In genomic region chr1:7932524-7933149, GRCh38 we compare ENCODE assay signal across 23 cellular contexts. TPM values are rescaled to one million over a fixed set of nuclear protein-coding genes. Genes with fewer than 3 reads are reported as not detected.
DNase-seq lines count a peak whose midpoint lies in the region; ATAC-seq, FAIRE-seq and TF ChIP-seq lines count a peak whose summit lies in the region.
"Had no signal": no experiment of that assay in that cellular context is flagged by ENCODE, and none has a peak within 500 bp of the region (broad histone marks: within the 10 kb centered on the region; RNA-seq: fewer than 3 reads in every experiment).

No MANE protein-coding gene starts in this region.

- H2AK5ac ChIP-seq in mesendoderm (ENCODE audit: low read length) = peak overlapping the region; percentile 72

- no peak for TF ChIP-seq RAD21 in SK-N-SH (IDR thresholded peaks at IDR 0.05; ENCODE audit: low read length)

- no peak overlapping the region for H2AFZ ChIP-seq in SK-N-SH (ENCODE audit: low read depth)

- H3K79me2 ChIP-seq in SK-N-SH (ENCODE audit: insufficient read depth) = no peaks in the 10 kb centered on the region
- no peaks in the 10 kb centered on the region for H3K79me2 ChIP-seq in mesendoderm (ENCODE audit: control insufficient read depth, insufficient read depth, low read length)

- H4K20me1 ChIP-seq in SK-N-SH (ENCODE audit: insufficient read depth) = no peaks in the 10 kb centered on the region
- H4K20me1 ChIP-seq: BLaER1 treated with 17β-estradiol and CSF1 and Interleukin-3, amounts not matched to agents 10 nM and 100 nM had no signal

- no peak overlapping the region for H3K4me2 ChIP-seq in SK-N-SH
- no peak overlapping the region for H3K4me2 ChIP-seq in mesendoderm (ENCODE audit: low read length)

- TF ChIP-seq EP300 in SK-N-SH (IDR thresholded peaks at IDR 0.05; ENCODE audit: borderline replicate concordance in 1 of 2, low read depth in 1 of 2, low read length in 1 of 2) = no peak

- H3K4ac ChIP-seq in mesendoderm (ENCODE audit: low read depth, low read length) = no peak overlapping the region

- H3K27ac ChIP-seq in SK-N-SH (ENCODE audit: low read depth in 2 of 2, low read length in 1 of 2) (no peak overlapping the region), mesendoderm (ENCODE audit: low read depth, low read length) (no peak overlapping the region)
- H3K27ac ChIP-seq: BLaER1 treated with 17β-estradiol and CSF1 and Interleukin-3, amounts not matched to agents 10 nM and 100 nM; HL-60; upper lobe of left lung had no signal

- H3K4me1 ChIP-seq in SK-N-SH (ENCODE audit: control insufficient read depth in 1 of 2, insufficient read depth in 2 of 2, low read depth in 1 of 2, low read length in 1 of 2) = no peaks in the 10 kb centered on the region; a peak in 1 of 4 replicates
- H3K4me1 ChIP-seq in mesendoderm (ENCODE audit: control insufficient read depth, low read depth, low read length) = no peaks in the 10 kb centered on the region
- H3K4me1 ChIP-seq: upper lobe of left lung had no signal

- no peak overlapping the region for H3K4me3 Mint-ChIP-seq in activated CD4-positive, alpha-beta T cell treated with anti-CD3 and anti-CD28 coated beads, Interleukin-2, amount 10 ng/mL, durations not matched to agents 7 days and 5 days
- H3K4me3 Mint-ChIP-seq in activated CD4-positive, alpha-beta T cell treated with anti-CD3 and anti-CD28 coated beads for 36 hours = no peak overlapping the region
- H3K4me3 Mint-ChIP-seq: dendritic cell treated with granulocyte-macrophage colony-stimulating factor and Interleukin-4, amounts not matched to agents 40 ng/mL and 50 ng/mL, for 4 days; T-cell had no signal

- H3K9me3 Mint-ChIP-seq in activated CD4-positive, alpha-beta T cell treated with anti-CD3 and anti-CD28 coated beads, Interleukin-2, amount 10 ng/mL, durations not matched to agents 7 days and 5 days = no peaks in the 10 kb centered on the region
- no peaks in the 10 kb centered on the region for H3K9me3 Mint-ChIP-seq in activated CD4-positive, alpha-beta T cell treated with anti-CD3 and anti-CD28 coated beads for 36 hours (ENCODE audit: low read depth)
- H3K9me3 Mint-ChIP-seq: dendritic cell treated with granulocyte-macrophage colony-stimulating factor and Interleukin-4, amounts not matched to agents 40 ng/mL and 50 ng/mL, for 4 days; T-cell had no signal

- peaks cover 22% of the 10 kb centered on the region for H3K4me1 Mint-ChIP-seq in activated CD4-positive, alpha-beta T cell treated with anti-CD3 and anti-CD28 coated beads, Interleukin-2, amount 10 ng/mL, durations not matched to agents 7 days and 5 days
- peaks cover 29% of the 10 kb centered on the region for H3K4me1 Mint-ChIP-seq in activated CD4-positive, alpha-beta T cell treated with anti-CD3 and anti-CD28 coated beads for 36 hours

- TF ChIP-seq POLR2A in GM12891 (IDR thresholded peaks at IDR 0.05; ENCODE audit: low read depth, low read length) = no peak

- intact Hi-C loops in activated CD4-positive, alpha-beta T cell treated with anti-CD3 and anti-CD28 coated beads for 36 hours (cut with DNase I, micrococcal nuclease) = no loop called here

- H3K9me3 ChIP-seq in SK-N-SH = no peaks in the 10 kb centered on the region
- H3K9me3 ChIP-seq: BLaER1 treated with 17β-estradiol and CSF1 and Interleukin-3, amounts not matched to agents 10 nM and 100 nM; upper lobe of left lung had no signal

- TF ChIP-seq CTCF in SK-N-SH (IDR thresholded peaks at IDR 0.05) = no peak

- no peaks in the 10 kb centered on the region for H3K36me3 ChIP-seq in SK-N-SH (replicated peaks in 1 of 2; ENCODE audit: control insufficient read depth in 1 of 2, insufficient read depth in 2 of 2, low read length in 1 of 2)
- H3K36me3 ChIP-seq in mesendoderm (ENCODE audit: control insufficient read depth, insufficient read depth, low read length) = no peaks in the 10 kb centered on the region
- H3K36me3 ChIP-seq: BLaER1 treated with 17β-estradiol and CSF1 and Interleukin-3, amounts not matched to agents 10 nM and 100 nM; upper lobe of left lung had no signal

- H3K9me2 ChIP-seq in SK-N-SH = no peaks in the 10 kb centered on the region

- no peaks in the 10 kb centered on the region for H3K79me1 ChIP-seq in mesendoderm (ENCODE audit: low read length)

- H3K27me3 Mint-ChIP-seq in activated CD4-positive, alpha-beta T cell treated with anti-CD3 and anti-CD28 coated beads, Interleukin-2, amount 10 ng/mL, durations not matched to agents 7 days and 5 days = no peaks in the 10 kb centered on the region
- peaks cover 2% of the 10 kb centered on the region for H3K27me3 Mint-ChIP-seq in activated CD4-positive, alpha-beta T cell treated with anti-CD3 and anti-CD28 coated beads for 36 hours

- no peaks in the 10 kb centered on the region for H3K36me3 Mint-ChIP-seq in activated CD4-positive, alpha-beta T cell treated with anti-CD3 and anti-CD28 coated beads, Interleukin-2, amount 10 ng/mL, durations not matched to agents 7 days and 5 days (ENCODE audit: low read depth)
- peaks cover 40% of the 10 kb centered on the region for H3K36me3 Mint-ChIP-seq in activated CD4-positive, alpha-beta T cell treated with anti-CD3 and anti-CD28 coated beads for 36 hours (ENCODE audit: low read depth)
- H3K36me3 Mint-ChIP-seq: T-cell had no signal

- H3K23ac ChIP-seq in mesendoderm (ENCODE audit: low read length) = no peak overlapping the region

- WGBS in SK-N-SH (ENCODE audit: low lambda C conversion rate) = 64% methylated on average over 15 of the region's 15 CpGs
- WGBS in mesendoderm (ENCODE audit: extremely low coverage, insufficient coverage, low lambda C conversion rate) = 100% methylated on average over 6 of the region's 15 CpGs

- H3K9ac ChIP-seq in SK-N-SH (no peak overlapping the region), mesendoderm (ENCODE audit: low read length) (no peak overlapping the region)
- H3K9ac ChIP-seq: BLaER1 treated with 17β-estradiol and CSF1 and Interleukin-3, amounts not matched to agents 10 nM and 100 nM had no signal

- H3K27me3 ChIP-seq in SK-N-SH (ENCODE audit: insufficient read depth) (no peaks in the 10 kb centered on the region), mesendoderm (ENCODE audit: insufficient read depth, low read length, poor library complexity) (no peaks in the 10 kb centered on the region)
- H3K27me3 ChIP-seq: BLaER1 treated with 17β-estradiol and CSF1 and Interleukin-3, amounts not matched to agents 10 nM and 100 nM; upper lobe of left lung had no signal

- no peak overlapping the region for H2BK15ac ChIP-seq in mesendoderm (replicated peaks; ENCODE audit: low read depth)

- POLR2A ChIA-PET in activated CD4-positive, alpha-beta T cell treated with anti-CD3 and anti-CD28 coated beads, Interleukin-2, amount 10 ng/mL, durations not matched to agents 7 days and 5 days (lab: Charles Lee) = no interaction called here
- POLR2A ChIA-PET in activated CD4-positive, alpha-beta T cell treated with anti-CD3 and anti-CD28 coated beads for 36 hours (lab: Charles Lee) = no interaction called here
- POLR2A ChIA-PET in SK-N-SH (lab: Yijun Ruan, JAX) = no interaction called here

- no peaks in the 10 kb centered on the region for H3F3A ChIP-seq in SK-N-SH (replicated peaks; ENCODE audit: insufficient read depth)

- H3K27ac Mint-ChIP-seq in activated CD4-positive, alpha-beta T cell treated with anti-CD3 and anti-CD28 coated beads, Interleukin-2, amount 10 ng/mL, durations not matched to agents 7 days and 5 days = peak overlapping the region; percentile 38
- no peak overlapping the region for H3K27ac Mint-ChIP-seq in activated CD4-positive, alpha-beta T cell treated with anti-CD3 and anti-CD28 coated beads for 36 hours
- H3K27ac Mint-ChIP-seq: dendritic cell treated with granulocyte-macrophage colony-stimulating factor and Interleukin-4, amounts not matched to agents 40 ng/mL and 50 ng/mL, for 4 days had no signal

- no peak for ATAC-seq in activated CD4-positive, alpha-beta T cell treated with anti-CD3 and anti-CD28 coated beads for 36 hours
- no peak for ATAC-seq in GM21447 (IDR thresholded peaks at IDR 0.05; ENCODE audit: unreplicated experiment)
- ATAC-seq: T-cell had no signal

- no peak for DNase-seq in activated CD4-positive, alpha-beta T cell treated with anti-CD3 and anti-CD28 coated beads, Interleukin-2, amount 10 ng/mL, durations not matched to agents 7 days and 5 days
- DNase-seq in activated CD4-positive, alpha-beta T cell treated with anti-CD3 and anti-CD28 coated beads for 36 hours = no peak
- no peak for DNase-seq in GM12891 (ENCODE audit: insufficient read length, low spot score)
- DNase-seq in SK-N-SH = peak; percentile 57
- DNase-seq in mesendoderm = no peak
- DNase-seq in stimulated activated CD4-positive, alpha-beta T cell treated with anti-CD3 and anti-CD28 coated beads, Interleukin-2, amount 100 ng/mL, for 48 hours = no peak
- DNase-seq in NCI-H774 (lab: John Stamatoyannopoulos, UW) = no peak
- DNase-seq: activated naive CD4-positive, alpha-beta T cell; aorta; Calu3; GOT3; NCI-H1092 treated with DMSO at 0.1 percent for 48 hours; NCI-H2081; NCI-H510A treated with DMSO at 0.1 percent for 48 hours; occipital lobe; Right ventricle myocardium superior; stimulated activated CD4-positive, alpha-beta T cell treated with anti-CD3 and anti-CD28 coated beads, Interleukin-12 subunit alpha, Interleukin-12 subunit beta, amount 100 ng/mL, for 4 hours; T-cell; upper lobe of left lung had no signal

- FAIRE-seq in GM12891 (lab: Jason Lieb, UNC) = peak; percentile 5

- H3K4me3 ChIP-seq in SK-N-SH (ENCODE audit: low read depth in 2 of 2, low read length in 1 of 2) = no peak overlapping the region
- no peak overlapping the region for H3K4me3 ChIP-seq in mesendoderm (ENCODE audit: low read length)
- H3K4me3 ChIP-seq: BLaER1 treated with 17β-estradiol and CSF1 and Interleukin-3, amounts not matched to agents 10 nM and 100 nM; upper lobe of left lung had no signal

- H2BK120ac ChIP-seq in mesendoderm (ENCODE audit: low read depth, low read length) = no peak overlapping the region

- no peak overlapping the region for H4K8ac ChIP-seq in mesendoderm (ENCODE audit: low read depth, low read length)

- no peak overlapping the region for H4K5ac ChIP-seq in mesendoderm (ENCODE audit: low read length)

- H3K18ac ChIP-seq in mesendoderm (ENCODE audit: low read length) = no peak overlapping the region

- no peak overlapping the region for H3K56ac ChIP-seq in mesendoderm (ENCODE audit: low read length)

- H2BK5ac ChIP-seq in mesendoderm (ENCODE audit: low read length) = no peak overlapping the region

- CTCF ChIA-PET in activated CD4-positive, alpha-beta T cell treated with anti-CD3 and anti-CD28 coated beads, Interleukin-2, amount 10 ng/mL, durations not matched to agents 7 days and 5 days (lab: Charles Lee) = no interaction called here
- CTCF ChIA-PET in activated CD4-positive, alpha-beta T cell treated with anti-CD3 and anti-CD28 coated beads for 36 hours (lab: Charles Lee) = interaction anchor here (0.6 to 1.0 kb wide), 4 partner anchors 12 to 1570 kb away, joined by 3 to 5 read pairs (median 3); no protein-coding TSS in a partner anchor
- CTCF ChIA-PET in SK-N-SH (lab: Yijun Ruan, JAX) = no interaction called here

RNA-seq across cellular contexts. Expression of gene TNFRSF9, which starts 8.0 kb away (rescaled TPM):
- under 1 TPM; 0.57 to 0.62 TPM for total RNA-seq in activated CD4-positive, alpha-beta T cell treated with anti-CD3 and anti-CD28 coated beads, Interleukin-2, amount 10 ng/mL, durations not matched to agents 7 days and 5 days
- total RNA-seq in activated CD4-positive, alpha-beta T cell treated with anti-CD3 and anti-CD28 coated beads for 36 hours = 10 to 100 TPM; 26.8 to 28.2 TPM
- 3.9 TPM for polyA plus RNA-seq in GM12891 (2012; ENCODE audit: low read depth, missing spikeins)
- polyA plus RNA-seq in SK-N-SH (2012; rRNA removed) = 2.9 and 5.1 TPM in 2 replicates
- polyA plus RNA-seq in SK-N-SH (2012; cell fraction: cytosol; rRNA removed) = 3.1 and 3.8 TPM in 2 replicates
- 2.1 and 2.8 TPM in 2 replicates for polyA plus RNA-seq in SK-N-SH (2012; cell fraction: nucleus; rRNA removed)
- polyA plus RNA-seq in mesendoderm (2013, experiment 1 of 2) = 0.07 TPM
- polyA plus RNA-seq in mesendoderm (2013, experiment 2 of 2) = 0.07 TPM
- total RNA-seq: occipital lobe, Right ventricle myocardium superior had no signal
- polyA plus RNA-seq: aorta had no signal

RNA-seq across cellular contexts. Expression of gene PARK7, which starts 28.9 kb away (rescaled TPM):
- total RNA-seq in activated CD4-positive, alpha-beta T cell treated with anti-CD3 and anti-CD28 coated beads, Interleukin-2, amount 10 ng/mL, durations not matched to agents 7 days and 5 days = 100 to 1,000 TPM; 226 to 232 TPM
- total RNA-seq in activated CD4-positive, alpha-beta T cell treated with anti-CD3 and anti-CD28 coated beads for 36 hours = 100 to 1,000 TPM; 294 to 390 TPM
- polyA plus RNA-seq in GM12891 (2012; ENCODE audit: low read depth, missing spikeins) = 566 TPM
- polyA plus RNA-seq in SK-N-SH (2012; rRNA removed) = 415 and 421 TPM in 2 replicates
- 512 and 679 TPM in 2 replicates for polyA plus RNA-seq in SK-N-SH (2012; cell fraction: cytosol; rRNA removed)
- 70.8 and 126 TPM in 2 replicates for polyA plus RNA-seq in SK-N-SH (2012; cell fraction: nucleus; rRNA removed)
- 277 TPM for polyA plus RNA-seq in mesendoderm (2013, experiment 1 of 2)
- 273 TPM for polyA plus RNA-seq in mesendoderm (2013, experiment 2 of 2)

Comparison
In these comparisons a context has a peak if more than half of its experiments do, and no peak if none do; other contexts are left out.
1. RNA of gene TNFRSF9, which starts 8.0 kb away (total RNA-seq): 26.8 to 28.2 TPM in activated CD4-positive, alpha-beta T cell treated with anti-CD3 and anti-CD28 coated beads for 36 hours; 0.57 to 0.62 TPM in activated CD4-positive, alpha-beta T cell treated with anti-CD3 and anti-CD28 coated beads, Interleukin-2, amount 10 ng/mL, durations not matched to agents 7 days and 5 days; every median in the first group is over 10 times any median in the second.